ENCODE assay signal across 1 cellular context in genomic region chr5:6737043-6737941, GRCh38.
TF ChIP-seq lines count a peak whose summit lies in the region.

No MANE protein-coding gene starts in this region.

TF ChIP-seq in GM12878, 131 proteins besides CTCF, POLR2A, EP300 and RAD21 (continued from another document):
- TF ChIP-seq YBX1 (IDR thresholded peaks at IDR 0.05): no peak
- TF ChIP-seq SKIL (IDR thresholded peaks at IDR 0.05; ENCODE audit: low read depth, poor library complexity, severe bottlenecking): peak; percentile 95
- TF ChIP-seq MEF2B (IDR thresholded peaks at IDR 0.05; ENCODE audit: partially characterized antibody, poor library complexity, severe bottlenecking): peak; percentile 88
- no peak for TF ChIP-seq BRCA1 (IDR thresholded peaks at IDR 0.05; ENCODE audit: low read depth, low read length)
- TF ChIP-seq, protein P1, sequence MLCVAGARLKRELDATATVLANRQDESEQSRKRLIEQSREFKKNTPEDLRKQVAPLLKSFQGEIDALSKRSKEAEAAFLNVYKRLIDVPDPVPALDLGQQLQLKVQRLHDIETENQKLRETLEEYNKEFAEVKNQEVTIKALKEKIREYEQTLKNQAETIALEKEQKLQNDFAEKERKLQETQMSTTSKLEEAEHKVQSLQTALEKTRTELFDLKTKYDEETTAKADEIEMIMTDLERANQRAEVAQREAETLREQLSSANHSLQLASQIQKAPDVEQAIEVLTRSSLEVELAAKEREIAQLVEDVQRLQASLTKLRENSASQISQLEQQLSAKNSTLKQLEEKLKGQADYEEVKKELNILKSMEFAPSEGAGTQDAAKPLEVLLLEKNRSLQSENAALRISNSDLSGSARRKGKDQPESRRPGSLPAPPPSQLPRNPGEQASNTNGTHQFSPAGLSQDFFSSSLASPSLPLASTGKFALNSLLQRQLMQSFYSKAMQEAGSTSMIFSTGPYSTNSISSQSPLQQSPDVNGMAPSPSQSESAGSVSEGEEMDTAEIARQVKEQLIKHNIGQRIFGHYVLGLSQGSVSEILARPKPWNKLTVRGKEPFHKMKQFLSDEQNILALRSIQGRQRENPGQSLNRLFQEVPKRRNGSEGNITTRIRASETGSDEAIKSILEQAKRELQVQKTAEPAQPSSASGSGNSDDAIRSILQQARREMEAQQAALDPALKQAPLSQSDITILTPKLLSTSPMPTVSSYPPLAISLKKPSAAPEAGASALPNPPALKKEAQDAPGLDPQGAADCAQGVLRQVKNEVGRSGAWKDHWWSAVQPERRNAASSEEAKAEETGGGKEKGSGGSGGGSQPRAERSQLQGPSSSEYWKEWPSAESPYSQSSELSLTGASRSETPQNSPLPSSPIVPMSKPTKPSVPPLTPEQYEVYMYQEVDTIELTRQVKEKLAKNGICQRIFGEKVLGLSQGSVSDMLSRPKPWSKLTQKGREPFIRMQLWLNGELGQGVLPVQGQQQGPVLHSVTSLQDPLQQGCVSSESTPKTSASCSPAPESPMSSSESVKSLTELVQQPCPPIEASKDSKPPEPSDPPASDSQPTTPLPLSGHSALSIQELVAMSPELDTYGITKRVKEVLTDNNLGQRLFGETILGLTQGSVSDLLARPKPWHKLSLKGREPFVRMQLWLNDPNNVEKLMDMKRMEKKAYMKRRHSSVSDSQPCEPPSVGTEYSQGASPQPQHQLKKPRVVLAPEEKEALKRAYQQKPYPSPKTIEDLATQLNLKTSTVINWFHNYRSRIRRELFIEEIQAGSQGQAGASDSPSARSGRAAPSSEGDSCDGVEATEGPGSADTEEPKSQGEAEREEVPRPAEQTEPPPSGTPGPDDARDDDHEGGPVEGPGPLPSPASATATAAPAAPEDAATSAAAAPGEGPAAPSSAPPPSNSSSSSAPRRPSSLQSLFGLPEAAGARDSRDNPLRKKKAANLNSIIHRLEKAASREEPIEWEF (IDR thresholded peaks at IDR 0.05; ENCODE audit: insufficient replicate concordance, low read depth, low read length): peak; percentile 97
- TF ChIP-seq NBN (IDR thresholded peaks at IDR 0.05): peak; percentile 90
- no peak for TF ChIP-seq MYB (IDR thresholded peaks at IDR 0.05; ENCODE audit: borderline replicate concordance, low read depth, low read length)
- peak; percentile 95 for TF ChIP-seq MTA3 (IDR thresholded peaks at IDR 0.05; ENCODE audit: borderline replicate concordance, low read length)
- TF ChIP-seq TAF1 (IDR thresholded peaks at IDR 0.05; ENCODE audit: borderline replicate concordance, low read depth, low read length): no peak
- TF ChIP-seq ZNF24 (IDR thresholded peaks at IDR 0.05): peak; percentile 84
- TF ChIP-seq NFIC (IDR thresholded peaks at IDR 0.05; ENCODE audit: low read depth, low read length): peak; percentile 97
- TF ChIP-seq RFX5 (IDR thresholded peaks at IDR 0.05; ENCODE audit: low read depth, low read length): peak; percentile 4; the same call in 1 of the 2 replicates
- TF ChIP-seq GABPA (IDR thresholded peaks at IDR 0.05; ENCODE audit: low read depth): peak; percentile 68
- peak; percentile 79; the same call in 1 of the 2 replicates for TF ChIP-seq ZNF217 (IDR thresholded peaks at IDR 0.05)
- TF ChIP-seq, protein P2, sequence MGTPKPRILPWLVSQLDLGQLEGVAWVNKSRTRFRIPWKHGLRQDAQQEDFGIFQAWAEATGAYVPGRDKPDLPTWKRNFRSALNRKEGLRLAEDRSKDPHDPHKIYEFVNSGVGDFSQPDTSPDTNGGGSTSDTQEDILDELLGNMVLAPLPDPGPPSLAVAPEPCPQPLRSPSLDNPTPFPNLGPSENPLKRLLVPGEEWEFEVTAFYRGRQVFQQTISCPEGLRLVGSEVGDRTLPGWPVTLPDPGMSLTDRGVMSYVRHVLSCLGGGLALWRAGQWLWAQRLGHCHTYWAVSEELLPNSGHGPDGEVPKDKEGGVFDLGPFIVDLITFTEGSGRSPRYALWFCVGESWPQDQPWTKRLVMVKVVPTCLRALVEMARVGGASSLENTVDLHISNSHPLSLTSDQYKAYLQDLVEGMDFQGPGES (IDR thresholded peaks at IDR 0.05): no peak
- no peak for TF ChIP-seq PAX8 (IDR thresholded peaks at IDR 0.05)
- TF ChIP-seq KLF5 (IDR thresholded peaks at IDR 0.05; ENCODE audit: partially characterized antibody): no peak
- TF ChIP-seq, protein P3, sequence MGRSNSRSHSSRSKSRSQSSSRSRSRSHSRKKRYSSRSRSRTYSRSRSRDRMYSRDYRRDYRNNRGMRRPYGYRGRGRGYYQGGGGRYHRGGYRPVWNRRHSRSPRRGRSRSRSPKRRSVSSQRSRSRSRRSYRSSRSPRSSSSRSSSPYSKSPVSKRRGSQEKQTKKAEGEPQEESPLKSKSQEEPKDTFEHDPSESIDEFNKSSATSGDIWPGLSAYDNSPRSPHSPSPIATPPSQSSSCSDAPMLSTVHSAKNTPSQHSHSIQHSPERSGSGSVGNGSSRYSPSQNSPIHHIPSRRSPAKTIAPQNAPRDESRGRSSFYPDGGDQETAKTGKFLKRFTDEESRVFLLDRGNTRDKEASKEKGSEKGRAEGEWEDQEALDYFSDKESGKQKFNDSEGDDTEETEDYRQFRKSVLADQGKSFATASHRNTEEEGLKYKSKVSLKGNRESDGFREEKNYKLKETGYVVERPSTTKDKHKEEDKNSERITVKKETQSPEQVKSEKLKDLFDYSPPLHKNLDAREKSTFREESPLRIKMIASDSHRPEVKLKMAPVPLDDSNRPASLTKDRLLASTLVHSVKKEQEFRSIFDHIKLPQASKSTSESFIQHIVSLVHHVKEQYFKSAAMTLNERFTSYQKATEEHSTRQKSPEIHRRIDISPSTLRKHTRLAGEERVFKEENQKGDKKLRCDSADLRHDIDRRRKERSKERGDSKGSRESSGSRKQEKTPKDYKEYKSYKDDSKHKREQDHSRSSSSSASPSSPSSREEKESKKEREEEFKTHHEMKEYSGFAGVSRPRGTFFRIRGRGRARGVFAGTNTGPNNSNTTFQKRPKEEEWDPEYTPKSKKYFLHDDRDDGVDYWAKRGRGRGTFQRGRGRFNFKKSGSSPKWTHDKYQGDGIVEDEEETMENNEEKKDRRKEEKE (IDR thresholded peaks at IDR 0.05): no peak
- TF ChIP-seq, protein P4, sequence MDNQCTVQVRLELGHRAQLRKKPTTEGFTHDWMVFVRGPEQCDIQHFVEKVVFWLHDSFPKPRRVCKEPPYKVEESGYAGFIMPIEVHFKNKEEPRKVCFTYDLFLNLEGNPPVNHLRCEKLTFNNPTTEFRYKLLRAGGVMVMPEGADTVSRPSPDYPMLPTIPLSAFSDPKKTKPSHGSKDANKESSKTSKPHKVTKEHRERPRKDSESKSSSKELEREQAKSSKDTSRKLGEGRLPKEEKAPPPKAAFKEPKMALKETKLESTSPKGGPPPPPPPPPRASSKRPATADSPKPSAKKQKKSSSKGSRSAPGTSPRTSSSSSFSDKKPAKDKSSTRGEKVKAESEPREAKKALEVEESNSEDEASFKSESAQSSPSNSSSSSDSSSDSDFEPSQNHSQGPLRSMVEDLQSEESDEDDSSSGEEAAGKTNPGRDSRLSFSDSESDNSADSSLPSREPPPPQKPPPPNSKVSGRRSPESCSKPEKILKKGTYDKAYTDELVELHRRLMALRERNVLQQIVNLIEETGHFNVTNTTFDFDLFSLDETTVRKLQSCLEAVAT (IDR thresholded peaks at IDR 0.05): peak; percentile 70
- TF ChIP-seq STAT3 (IDR thresholded peaks at IDR 0.05; ENCODE audit: low read depth, low read length): peak; percentile 80
- TF ChIP-seq, protein P5, sequence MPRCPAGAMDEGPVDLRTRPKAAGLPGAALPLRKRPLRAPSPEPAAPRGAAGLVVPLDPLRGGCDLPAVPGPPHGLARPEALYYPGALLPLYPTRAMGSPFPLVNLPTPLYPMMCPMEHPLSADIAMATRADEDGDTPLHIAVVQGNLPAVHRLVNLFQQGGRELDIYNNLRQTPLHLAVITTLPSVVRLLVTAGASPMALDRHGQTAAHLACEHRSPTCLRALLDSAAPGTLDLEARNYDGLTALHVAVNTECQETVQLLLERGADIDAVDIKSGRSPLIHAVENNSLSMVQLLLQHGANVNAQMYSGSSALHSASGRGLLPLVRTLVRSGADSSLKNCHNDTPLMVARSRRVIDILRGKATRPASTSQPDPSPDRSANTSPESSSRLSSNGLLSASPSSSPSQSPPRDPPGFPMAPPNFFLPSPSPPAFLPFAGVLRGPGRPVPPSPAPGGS (IDR thresholded peaks at IDR 0.05; ENCODE audit: borderline replicate concordance, insufficient read depth, low read depth, low read length, poor library complexity, severe bottlenecking): peak; percentile 16
- peak; percentile 91 for TF ChIP-seq SPI1 (IDR thresholded peaks at IDR 0.05; ENCODE audit: borderline replicate concordance, insufficient read depth, low read depth, low read length)
